ENCODE assay signal across 14 cellular contexts in the genomic region with DNA sequence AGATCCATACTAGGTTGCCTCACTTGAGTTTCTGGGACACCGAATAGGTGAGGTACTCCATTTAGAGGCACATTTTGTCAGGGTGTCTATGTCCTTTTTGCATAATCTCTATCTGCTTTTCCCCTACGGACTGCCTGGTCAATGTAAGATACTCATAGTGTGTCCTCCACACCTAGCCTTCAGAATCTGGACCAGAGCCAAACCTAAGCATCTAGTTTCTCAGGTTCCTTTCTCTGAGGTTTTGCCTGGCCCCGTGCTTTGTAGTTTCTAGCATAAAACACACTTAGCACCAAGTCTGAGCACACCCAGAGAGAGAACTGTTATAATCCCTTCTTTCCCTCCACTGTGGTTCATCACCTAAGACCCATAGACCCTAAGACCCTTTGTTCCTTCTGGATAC.
DNase-seq lines count a peak whose midpoint lies in the region; ATAC-seq lines count a peak whose summit lies in the region.
"Had no signal": no experiment of that assay in that cellular context is flagged by ENCODE, and none has a peak within 500 bp of the region (broad histone marks: within the 10 kb centered on the region; RNA-seq: fewer than 3 reads in every experiment).

No MANE protein-coding gene starts in this region.

- no peaks in the 10 kb centered on the region for H4K20me1 ChIP-seq in Karpas-422 (ENCODE audit: insufficient read depth, low read depth, low read length)

- no peak overlapping the region for H2AFZ ChIP-seq in Karpas-422 (ENCODE audit: low read length)
- H2AFZ ChIP-seq: hepatocyte had no signal

- no peaks in the 10 kb centered on the region for H3K36me3 ChIP-seq in Karpas-422 (ENCODE audit: insufficient read depth, low read length)
- H3K36me3 ChIP-seq: upper lobe of left lung had no signal

- peaks cover 13% of the 10 kb centered on the region for H3K79me2 ChIP-seq in Karpas-422 (ENCODE audit: low read length)
- H3K79me2 ChIP-seq: hepatocyte had no signal

- H3K27me3 ChIP-seq in Karpas-422 (ENCODE audit: low read length) = no peaks in the 10 kb centered on the region
- H3K27me3 ChIP-seq: hepatocyte, upper lobe of left lung had no signal

- ATAC-seq in GM18498 (IDR thresholded peaks at IDR 0.05; ENCODE audit: unreplicated experiment) (peak; percentile 95), GM19438 (IDR thresholded peaks at IDR 0.05; ENCODE audit: low read depth, unreplicated experiment) (peak; percentile 92), HG02870 (IDR thresholded peaks at IDR 0.05; ENCODE audit: unreplicated experiment) (peak; percentile 87), GM18873 (IDR thresholded peaks at IDR 0.05; ENCODE audit: low FRiP score, unreplicated experiment) (no peak)
- ATAC-seq: Right ventricle myocardium inferior, T-helper 17 cell had no signal

- peaks cover 36% of the 10 kb centered on the region for H3K4me1 ChIP-seq in Karpas-422 (ENCODE audit: low read length)
- H3K4me1 ChIP-seq: upper lobe of left lung had no signal

- DNase-seq in Karpas-422 = no peak
- no peak for DNase-seq in islet precursor cell
- no peak for DNase-seq in activated naive CD4-positive, alpha-beta T cell treated with anti-CD3 and anti-CD28 coated beads, Interleukin-2, amount 50 U/mL, for 16 hours
- DNase-seq in NCI-H524 treated with DMSO at 0.1 percent for 48 hours (lab: John Stamatoyannopoulos, UW) = no peak
- DNase-seq: activated CD4-positive, alpha-beta T cell treated with anti-CD3 and anti-CD28 coated beads for 4 hours; NCI-H1930; T-helper 17 cell; upper lobe of left lung had no signal

- no peak overlapping the region for H3K4me3 ChIP-seq in Karpas-422 (ENCODE audit: low read length)
- H3K4me3 ChIP-seq: hepatocyte, upper lobe of left lung had no signal

- H3K9me2 ChIP-seq in Karpas-422 (replicated peaks; ENCODE audit: insufficient read depth, low read length) = no peaks in the 10 kb centered on the region

- H3K27ac ChIP-seq in Karpas-422 (ENCODE audit: low read length) = 0 out of 2 replicates have a peak overlapping the region, but pooled peaks have one; percentile 33
- H3K27ac ChIP-seq: hepatocyte, upper lobe of left lung had no signal

- no peak overlapping the region for H3K9ac ChIP-seq in Karpas-422 (ENCODE audit: low read length)

- H3K4me2 ChIP-seq in Karpas-422 (ENCODE audit: low read depth, low read length, poor library complexity, severe bottlenecking) = no peak overlapping the region
- H3K4me2 ChIP-seq: hepatocyte had no signal

- H3K9me3 ChIP-seq in Karpas-422 (ENCODE audit: low read length) = no peaks in the 10 kb centered on the region
- H3K9me3 ChIP-seq: upper lobe of left lung had no signal
